In the genomic region with DNA sequence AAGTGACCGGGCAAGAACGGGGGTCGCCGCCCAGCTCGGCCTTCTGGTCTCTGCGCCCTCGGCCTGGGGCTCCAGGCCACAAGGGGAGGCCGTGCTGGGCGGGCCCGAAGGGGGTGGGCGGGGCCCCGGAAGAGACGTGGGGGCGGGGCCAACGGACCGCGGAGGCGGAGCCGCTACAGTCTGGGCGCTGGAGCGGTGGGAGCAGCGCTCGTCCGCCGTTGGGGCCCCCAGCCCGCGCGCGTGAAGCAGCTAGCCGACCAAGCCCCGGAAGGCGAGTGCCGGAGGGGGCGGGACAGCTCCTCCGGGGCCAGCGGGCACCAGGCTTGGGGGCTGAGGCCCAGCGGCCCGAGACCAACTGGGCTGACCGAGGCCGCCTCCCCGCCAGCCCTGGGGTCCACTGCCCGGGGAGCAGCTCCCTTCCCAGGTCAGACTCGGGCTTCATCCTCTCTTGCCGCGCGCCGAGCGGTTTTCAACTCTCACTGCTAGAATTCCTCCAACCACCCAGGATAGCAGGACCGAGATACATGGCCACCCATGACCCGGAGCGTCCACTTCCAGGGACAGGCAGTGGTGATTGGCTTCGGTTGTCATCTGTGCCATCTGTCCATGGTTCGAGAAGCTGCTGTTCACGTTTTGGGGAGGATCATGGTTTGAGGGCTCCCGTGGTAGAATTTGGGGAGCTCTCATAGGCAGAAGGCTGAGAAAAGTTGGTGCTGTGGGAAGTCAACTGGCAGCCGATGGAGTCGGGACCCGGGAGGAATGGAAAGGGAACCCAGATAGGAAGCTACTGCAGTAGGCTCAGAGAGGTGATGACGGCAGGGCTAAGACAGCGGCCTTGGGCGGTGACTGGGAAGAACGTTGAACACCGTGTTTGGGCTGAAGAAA, we compare ENCODE assay signal across 8 cellular contexts.
DNase-seq lines count a peak whose midpoint lies in the region; ATAC-seq lines count a peak whose summit lies in the region.

No MANE protein-coding gene starts in this region.

- ATAC-seq in HG02970 (IDR thresholded peaks at IDR 0.05; ENCODE audit: low FRiP score, unreplicated experiment) = peak; percentile 85
- peak; percentile 92 to 94 for ATAC-seq in activated CD4-positive, CD25-positive, alpha-beta regulatory T cell treated with anti-CD3 and anti-CD28 coated beads, Interleukin-2, amount 50 U/mL, for 24 hours

- DNase-seq in DMS79 treated with DMSO at 0.1 percent for 48 hours (lab: John Stamatoyannopoulos, UW) (peak; percentile 13), DMS79 (lab: John Stamatoyannopoulos, UW) (no peak), NCI-H2227 treated with DMSO at 0.1 percent for 48 hours (lab: John Stamatoyannopoulos, UW) (peak; percentile 53), islet precursor cell (peak; percentile 90)
- peak; percentile 81 for DNase-seq in central memory CD4-positive, alpha-beta T cell
- peak; percentile 80 for DNase-seq in stimulated activated CD4-positive, alpha-beta T cell treated with anti-CD3 and anti-CD28 coated beads, Interleukin-12 subunit alpha, Interleukin-12 subunit beta, amount 100 ng/mL, for 4 hours
